In the genomic region with DNA sequence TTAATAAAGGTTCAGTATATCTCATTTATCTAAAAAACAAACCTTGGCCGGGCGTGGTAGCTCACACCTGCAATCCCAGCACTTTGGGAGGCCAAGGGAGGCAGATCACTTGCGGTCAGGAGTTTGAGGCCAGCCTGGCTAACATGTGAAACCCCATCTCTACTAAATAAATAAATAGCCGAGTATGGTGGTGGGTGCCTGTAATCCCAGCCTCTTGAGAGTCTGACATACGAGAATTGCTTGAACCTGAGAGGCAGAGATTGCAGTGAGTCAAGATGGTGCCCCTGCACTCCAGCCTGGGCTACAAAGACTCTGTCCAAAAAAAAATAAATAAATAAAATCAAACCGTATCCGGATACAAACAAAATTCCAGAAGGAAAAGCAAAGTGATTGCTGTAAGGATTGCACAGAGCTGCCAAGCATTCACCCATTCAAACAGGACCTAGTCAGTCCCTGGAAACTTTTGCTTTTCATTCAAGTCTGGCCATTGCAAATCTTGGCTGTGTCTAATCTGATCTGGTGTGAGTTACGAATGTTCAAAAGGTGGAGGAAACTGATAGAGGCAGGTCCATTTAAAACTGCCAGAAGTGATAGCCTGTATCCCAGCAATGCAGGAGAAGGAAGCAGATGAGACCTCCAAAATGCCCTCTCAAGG, we compare ENCODE assay signal across 22 cellular contexts.
DNase-seq lines count a peak whose midpoint lies in the region; ATAC-seq, FAIRE-seq and TF ChIP-seq lines count a peak whose summit lies in the region.
"Had no signal": no experiment of that assay in that cellular context is flagged by ENCODE, and none has a peak within 500 bp of the region (broad histone marks: within the 10 kb centered on the region; RNA-seq: fewer than 3 reads in every experiment).

No MANE protein-coding gene starts in this region.

- CTCF ChIA-PET in WTC11 (lab: Charles Lee): no interaction called here

- H3K27me3 ChIP-seq in mesenchymal stem cell (ENCODE audit: control insufficient read depth in 1 of 2, insufficient read depth in 1 of 2, low read length in 2 of 2) (peaks cover 0 to 14% of the 10 kb centered on the region in 2 experiments), thoracic aorta (replicated peaks; ENCODE audit: insufficient read depth) (no peaks in the 10 kb centered on the region)
- H3K27me3 ChIP-seq: MG63, Peyer's patch had no signal

- H3K79me1 ChIP-seq in mesenchymal stem cell (replicated peaks; ENCODE audit: low read length, poor library complexity, severe bottlenecking): no peaks in the 10 kb centered on the region

- no peak overlapping the region for H2BK5ac ChIP-seq in mesenchymal stem cell (ENCODE audit: low read depth, low read length, poor library complexity, severe bottlenecking)

- no peak overlapping the region for H4K8ac ChIP-seq in mesenchymal stem cell (ENCODE audit: low read length)

- POLR2A ChIA-PET in WTC11 (lab: Charles Lee): no interaction called here

- no peaks in the 10 kb centered on the region for H3K36me3 ChIP-seq in mesenchymal stem cell (ENCODE audit: control insufficient read depth in 1 of 2, insufficient read depth in 2 of 2, low read depth in 1 of 2, low read length in 2 of 2)
- no peaks in the 10 kb centered on the region for H3K36me3 ChIP-seq in thoracic aorta
- H3K36me3 ChIP-seq: MG63, Peyer's patch had no signal

- no peak overlapping the region for H3K9ac ChIP-seq in mesenchymal stem cell (ENCODE audit: low read length)
- H3K9ac ChIP-seq: SK-N-SH had no signal

- H3K4me3 Mint-ChIP-seq in WTC11: no peak overlapping the region
- no peak overlapping the region for H3K4me3 Mint-ChIP-seq in activated CD4-positive, alpha-beta T cell treated with anti-CD3 and anti-CD28 coated beads, Interleukin-2, amount 10 ng/mL, durations not matched to agents 24 days and 14 days
- H3K4me3 Mint-ChIP-seq: B cell; CD8-positive, alpha-beta memory T cell had no signal

- H2BK120ac ChIP-seq in mesenchymal stem cell (ENCODE audit: low read depth, low read length): peak overlapping the region; percentile 50

- no peak overlapping the region for H2AK5ac ChIP-seq in mesenchymal stem cell (ENCODE audit: low read length, severe bottlenecking)

- H3K23ac ChIP-seq in mesenchymal stem cell (ENCODE audit: low read length in 2 of 2): no peak overlapping the region

- H3K18ac ChIP-seq in mesenchymal stem cell (ENCODE audit: low read depth in 1 of 2, low read length in 2 of 2): peak overlapping the region in 1 of 2 experiments; percentile 76

- H3K14ac ChIP-seq in mesenchymal stem cell (ENCODE audit: low read length in 2 of 2): no peak overlapping the region

- H3K4ac ChIP-seq in mesenchymal stem cell (ENCODE audit: low read depth in 1 of 2, low read length in 2 of 2): peak overlapping the region in 1 of 2 experiments; percentile 57

- peak overlapping the region; percentile 51; the same call in 1 of the 2 replicates for H3K27ac Mint-ChIP-seq in WTC11
- H3K27ac Mint-ChIP-seq in activated CD4-positive, alpha-beta T cell treated with anti-CD3 and anti-CD28 coated beads, Interleukin-2, amount 10 ng/mL, durations not matched to agents 24 days and 14 days: no peak overlapping the region
- H3K27ac Mint-ChIP-seq: B cell; CD8-positive, alpha-beta memory T cell had no signal

- no peak overlapping the region for H3K4me2 ChIP-seq in mesenchymal stem cell (ENCODE audit: low read length, poor library complexity, severe bottlenecking)

- H3K4me1 ChIP-seq in mesenchymal stem cell (ENCODE audit: control insufficient read depth, insufficient read depth, low read depth, low read length): no peaks in the 10 kb centered on the region
- H3K4me1 ChIP-seq in thoracic aorta (ENCODE audit: control insufficient read depth in 1 of 2, low read depth in 2 of 2): peaks cover 11 to 43% of the 10 kb centered on the region in 2 donors
- H3K4me1 ChIP-seq: Peyer's patch had no signal

- TF ChIP-seq CTCF in WTC11 (IDR thresholded peaks at IDR 0.05) (no peak), thoracic aorta (IDR thresholded peaks at IDR 0.05) (no peak), D721Med (IDR thresholded peaks at IDR 0.05; ENCODE audit: insufficient read depth, missing control alignments) (no peak)

- H3K27ac ChIP-seq in mesenchymal stem cell (ENCODE audit: low read length, poor library complexity, severe bottlenecking) (no peak overlapping the region), thoracic aorta (peak overlapping the region in 1 of 2 donors; percentile 28)
- H3K27ac ChIP-seq: 22Rv1, C4-2B, Peyer's patch had no signal

- no peaks in the 10 kb centered on the region for H3K36me3 Mint-ChIP-seq in WTC11
- no peaks in the 10 kb centered on the region for H3K36me3 Mint-ChIP-seq in activated CD4-positive, alpha-beta T cell treated with anti-CD3 and anti-CD28 coated beads, Interleukin-2, amount 10 ng/mL, durations not matched to agents 24 days and 14 days (ENCODE audit: low read depth)
- H3K36me3 Mint-ChIP-seq: CD8-positive, alpha-beta memory T cell had no signal

- no peak overlapping the region for H2AFZ ChIP-seq in mesenchymal stem cell (ENCODE audit: low read depth, low read length)

- peak overlapping the region in 1 of 2 experiments; percentile 3 for H2BK12ac ChIP-seq in mesenchymal stem cell (ENCODE audit: low read length in 2 of 2)

- 73% methylated on average over 8 of the region's 8 CpGs for WGBS in mesenchymal stem cell

- H3K4me3 ChIP-seq in mesenchymal stem cell (ENCODE audit: insufficient read depth in 1 of 2, low read depth in 1 of 2, low read length in 2 of 2): no peak overlapping the region
- no peak overlapping the region for H3K4me3 ChIP-seq in thoracic aorta
- H3K4me3 ChIP-seq: MG63, Peyer's patch had no signal

- peaks cover 55% of the 10 kb centered on the region for H3K4me1 Mint-ChIP-seq in WTC11
- no peaks in the 10 kb centered on the region for H3K4me1 Mint-ChIP-seq in activated CD4-positive, alpha-beta T cell treated with anti-CD3 and anti-CD28 coated beads, Interleukin-2, amount 10 ng/mL, durations not matched to agents 24 days and 14 days
- H3K4me1 Mint-ChIP-seq: B cell; CD8-positive, alpha-beta memory T cell had no signal

- intact Hi-C loops in left cardiac atrium (cut with DNase I) (no loop called here), Right ventricle myocardium inferior (cut with DNase I) (loop anchor here (5.0 kb wide), 1 partner anchor 63 kb away; no protein-coding TSS in a partner anchor)
- intact Hi-C loops in activated CD4-positive, alpha-beta T cell treated with anti-CD3 and anti-CD28 coated beads, Interleukin-2, amount 10 ng/mL, durations not matched to agents 24 days and 14 days (cut with micrococcal nuclease): no loop called here

- no peak overlapping the region for H4K91ac ChIP-seq in mesenchymal stem cell (ENCODE audit: low read length)

- H3K9me3 Mint-ChIP-seq in WTC11: no peaks in the 10 kb centered on the region
- no peaks in the 10 kb centered on the region for H3K9me3 Mint-ChIP-seq in activated CD4-positive, alpha-beta T cell treated with anti-CD3 and anti-CD28 coated beads, Interleukin-2, amount 10 ng/mL, durations not matched to agents 24 days and 14 days
- H3K9me3 Mint-ChIP-seq: CD8-positive, alpha-beta memory T cell had no signal

- DNase-seq in left cardiac atrium (no peak), Right ventricle myocardium inferior (ENCODE audit: missing footprints) (no peak), WTC11 (ENCODE audit: low spot score) (no peak), mesenchymal stem cell (peak; percentile 33), thoracic aorta (ENCODE audit: low spot score) (no peak), putamen (ENCODE audit: low spot score) (no peak), D721Med (ENCODE audit: insufficient read length, low spot score) (no peak)
- no peak for DNase-seq in activated CD4-positive, alpha-beta T cell treated with anti-CD3 and anti-CD28 coated beads, Interleukin-2, amount 10 ng/mL, durations not matched to agents 24 days and 14 days
- DNase-seq: CD8-positive, alpha-beta memory T cell; DMS79 treated with DMSO at 0.1 percent for 48 hours; H7; KBM-7; MG63; NCI-H2029; NCI-H446 treated with DMSO at 0.1 percent for 48 hours; OCI-M1; Peyer's patch; SK-N-SH had no signal

- H2BK15ac ChIP-seq in mesenchymal stem cell (ENCODE audit: low read depth, poor library complexity, severe bottlenecking): no peak overlapping the region

- no peaks in the 10 kb centered on the region for H3K9me3 ChIP-seq in mesenchymal stem cell (ENCODE audit: control insufficient read depth, low read length)
- no peaks in the 10 kb centered on the region for H3K9me3 ChIP-seq in thoracic aorta
- H3K9me3 ChIP-seq: MG63, Peyer's patch, SK-N-SH had no signal

- H3K27me3 Mint-ChIP-seq in WTC11 (ENCODE audit: low read depth): peaks cover 2% of the 10 kb centered on the region; the same call in 1 of the 2 replicates
- H3K27me3 Mint-ChIP-seq in activated CD4-positive, alpha-beta T cell treated with anti-CD3 and anti-CD28 coated beads, Interleukin-2, amount 10 ng/mL, durations not matched to agents 24 days and 14 days: peaks cover 2% of the 10 kb centered on the region

- no peak for FAIRE-seq in D721Med (lab: Jason Lieb, UNC)
- FAIRE-seq: GM19239 had no signal

- peak; percentile 22 to 27 for ATAC-seq in left cardiac atrium
- ATAC-seq in Right ventricle myocardium inferior: no peak
- no peak for ATAC-seq in WTC11
- peak; percentile 25 for ATAC-seq in thoracic aorta (ENCODE audit: insufficient number of reproducible peaks, low FRiP score, low read depth)

TF ChIP-seq in WTC11, 78 proteins besides CTCF, POLR2A, EP300 and RAD21:
- TF ChIP-seq CREM (CRISPR knock-in tag; IDR thresholded peaks at IDR 0.05): no peak
- no peak for TF ChIP-seq JAZF1 (CRISPR knock-in tag; IDR thresholded peaks at IDR 0.05)
- no peak for TF ChIP-seq MAX (CRISPR knock-in tag; IDR thresholded peaks at IDR 0.05)
- TF ChIP-seq, protein P1, sequence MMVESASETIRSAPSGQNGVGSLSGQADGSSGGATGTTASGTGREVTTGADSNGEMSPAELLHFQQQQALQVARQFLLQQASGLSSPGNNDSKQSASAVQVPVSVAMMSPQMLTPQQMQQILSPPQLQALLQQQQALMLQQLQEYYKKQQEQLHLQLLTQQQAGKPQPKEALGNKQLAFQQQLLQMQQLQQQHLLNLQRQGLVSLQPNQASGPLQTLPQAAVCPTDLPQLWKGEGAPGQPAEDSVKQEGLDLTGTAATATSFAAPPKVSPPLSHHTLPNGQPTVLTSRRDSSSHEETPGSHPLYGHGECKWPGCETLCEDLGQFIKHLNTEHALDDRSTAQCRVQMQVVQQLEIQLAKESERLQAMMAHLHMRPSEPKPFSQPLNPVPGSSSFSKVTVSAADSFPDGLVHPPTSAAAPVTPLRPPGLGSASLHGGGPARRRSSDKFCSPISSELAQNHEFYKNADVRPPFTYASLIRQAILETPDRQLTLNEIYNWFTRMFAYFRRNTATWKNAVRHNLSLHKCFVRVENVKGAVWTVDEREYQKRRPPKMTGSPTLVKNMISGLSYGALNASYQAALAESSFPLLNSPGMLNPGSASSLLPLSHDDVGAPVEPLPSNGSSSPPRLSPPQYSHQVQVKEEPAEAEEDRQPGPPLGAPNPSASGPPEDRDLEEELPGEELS (CRISPR knock-in tag; IDR thresholded peaks at IDR 0.05): no peak
- TF ChIP-seq NFATC4 (CRISPR knock-in tag; IDR thresholded peaks at IDR 0.05): no peak
- no peak for TF ChIP-seq IRF2 (CRISPR knock-in tag; IDR thresholded peaks at IDR 0.05; ENCODE audit: borderline replicate concordance, low read depth)
TF ChIP-seq in WTC11: peak in this region for 0.

Comparison
In these comparisons a context has a peak if more than half of its experiments do, and no peak if none do; other contexts are left out.
1. ATAC-seq: peak in left cardiac atrium (2 of 2) and thoracic aorta (single experiment); none in Right ventricle myocardium inferior (single experiment) and WTC11 (single experiment).